In the genomic region with DNA sequence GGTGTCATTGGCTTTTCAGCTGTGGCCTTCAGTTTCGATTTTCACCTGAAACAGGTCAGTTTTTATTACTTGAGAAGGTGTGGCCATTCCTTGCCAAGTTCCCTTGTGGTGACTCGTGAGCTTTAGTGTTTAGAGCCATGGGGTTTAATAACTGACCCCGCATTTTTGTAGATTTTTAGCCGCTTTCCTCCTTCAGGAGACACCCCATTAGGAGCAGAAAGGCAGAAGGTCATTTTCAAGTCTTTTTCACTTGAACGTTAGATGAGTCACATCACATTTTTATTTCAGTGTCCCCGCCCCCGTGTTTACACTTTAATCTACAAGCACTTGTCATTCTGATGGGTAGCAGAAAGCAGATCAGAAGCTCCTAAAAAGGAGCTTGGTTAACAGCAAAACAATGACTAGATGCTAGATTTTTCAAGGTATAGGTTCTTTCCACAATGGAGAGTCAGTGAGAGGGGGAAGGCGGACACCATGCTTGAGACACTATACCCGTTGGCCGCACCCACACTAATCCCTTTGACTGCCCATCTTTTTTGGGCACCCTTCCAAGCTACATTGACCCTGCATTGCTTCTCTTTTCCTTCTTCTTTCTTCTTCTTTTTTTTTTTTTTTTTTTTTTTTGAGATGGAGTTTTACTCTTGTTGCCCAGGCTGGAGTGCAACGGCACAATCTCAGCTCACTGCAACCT, we compare ENCODE assay signal across 8 cellular contexts.
DNase-seq lines count a peak whose midpoint lies in the region; ATAC-seq and TF ChIP-seq lines count a peak whose summit lies in the region.

No MANE protein-coding gene starts in this region.

- DNase-seq in GM23248 (peak; percentile 73), Peyer's patch (peak in 1 of 3 donors; percentile 71), esophagus squamous epithelium (lab: John Stamatoyannopoulos, UW) (no peak), BE2C (no peak), NCI-H1092 treated with DMSO at 0.1 percent for 48 hours (lab: John Stamatoyannopoulos, UW) (no peak), 8988T (no peak)

- no peaks in the 10 kb centered on the region for H3K9me2 ChIP-seq in GM23248 (ENCODE audit: insufficient read depth)

- H3K9ac ChIP-seq in GM23248 (no peak overlapping the region), rectal smooth muscle tissue (ENCODE audit: low read length) (no peak overlapping the region)

- TF ChIP-seq POLR2A in Peyer's patch (IDR thresholded peaks at IDR 0.05) (no peak), esophagus squamous epithelium (IDR thresholded peaks at IDR 0.05) (no peak)

- H3K27me3 ChIP-seq in GM23248 (replicated peaks; ENCODE audit: insufficient read depth): no peaks in the 10 kb centered on the region
- H3K27me3 ChIP-seq in Peyer's patch: no peaks in the 10 kb centered on the region
- no peaks in the 10 kb centered on the region for H3K27me3 ChIP-seq in esophagus squamous epithelium
- H3K27me3 ChIP-seq in rectal smooth muscle tissue (ENCODE audit: control insufficient read depth, insufficient read depth, low read length): no peaks in the 10 kb centered on the region
- no peaks in the 10 kb centered on the region for H3K27me3 ChIP-seq in BE2C

- peaks cover 40% of the 10 kb centered on the region for H3K4me1 ChIP-seq in GM23248 (ENCODE audit: insufficient read depth)
- peaks cover 0 to 43% (median 0%) of the 10 kb centered on the region in 4 donors for H3K4me1 ChIP-seq in Peyer's patch
- H3K4me1 ChIP-seq in esophagus squamous epithelium: peaks cover 8 to 71% (median 26%) of the 10 kb centered on the region in 3 donors
- H3K4me1 ChIP-seq in rectal smooth muscle tissue (ENCODE audit: control insufficient read depth, insufficient read depth, low read length): peaks cover 53% of the 10 kb centered on the region
- peaks cover 21% of the 10 kb centered on the region for H3K4me1 ChIP-seq in BE2C

- no peak overlapping the region for H2AFZ ChIP-seq in GM23248

- no peak for ATAC-seq in HG03342 (IDR thresholded peaks at IDR 0.05; ENCODE audit: unreplicated experiment)

- no peak overlapping the region for H3K27ac ChIP-seq in GM23248
- H3K27ac ChIP-seq in Peyer's patch: peak overlapping the region in 3 of 4 donors; percentile 4 to 79 (median 67)
- H3K27ac ChIP-seq in esophagus squamous epithelium: peak overlapping the region in 3 of 4 donors; percentile 6 to 36 (median 33)
- H3K27ac ChIP-seq in rectal smooth muscle tissue (ENCODE audit: low read depth, low read length): peak overlapping the region; percentile 80

- peaks cover 73% of the 10 kb centered on the region for H3F3A ChIP-seq in GM23248 (ENCODE audit: insufficient read depth)

- peaks cover 39% of the 10 kb centered on the region for H3K36me3 ChIP-seq in GM23248 (ENCODE audit: low read depth)
- H3K36me3 ChIP-seq in Peyer's patch: peaks cover 0 to 10% (median 0%) of the 10 kb centered on the region in 3 donors
- peaks cover 0 to 32% (median 0%) of the 10 kb centered on the region in 3 donors for H3K36me3 ChIP-seq in esophagus squamous epithelium
- peaks cover under 1% of the 10 kb centered on the region for H3K36me3 ChIP-seq in rectal smooth muscle tissue (ENCODE audit: control insufficient read depth, insufficient read depth, low read length)
- peaks cover 18% of the 10 kb centered on the region for H3K36me3 ChIP-seq in BE2C

- in situ Hi-C loops in GM23248 (cut with MboI): no loop called here

- WGBS in GM23248 (ENCODE audit: low coverage in 1 of 2, low lambda C conversion rate in 2 of 2, missing lambda C conversion rate in 2 of 2), 2 experiments: 62 to 65% methylated on average over 11 of the region's 11 CpGs
- 61 to 64% methylated on average over 11 of the region's 11 CpGs for WGBS in esophagus squamous epithelium, 2 donors

- intact Hi-C loops in esophagus squamous epithelium (cut with DNase I): no loop called here

- H3K4me3 ChIP-seq in GM23248 (no peak overlapping the region), Peyer's patch (peak overlapping the region in 1 of 4 donors; percentile 3), esophagus squamous epithelium (no peak overlapping the region), rectal smooth muscle tissue (ENCODE audit: low read length) (no peak overlapping the region), BE2C (ENCODE audit: low read depth, low read length) (no peak overlapping the region)

- TF ChIP-seq CTCF in Peyer's patch (IDR thresholded peaks at IDR 0.05) (peak in 2 of 6 experiments; percentile 19 to 20), esophagus squamous epithelium (IDR thresholded peaks at IDR 0.05) (no peak), BE2C (IDR thresholded peaks at IDR 0.05; ENCODE audit: low read depth, low read length) (no peak)

- H3K9me3 ChIP-seq in GM23248 (ENCODE audit: low read depth): no peaks in the 10 kb centered on the region
- H3K9me3 ChIP-seq in Peyer's patch: no peaks in the 10 kb centered on the region
- no peaks in the 10 kb centered on the region for H3K9me3 ChIP-seq in esophagus squamous epithelium
- H3K9me3 ChIP-seq in BE2C: no peaks in the 10 kb centered on the region

- H4K20me1 ChIP-seq in GM23248 (ENCODE audit: insufficient read depth): no peaks in the 10 kb centered on the region

- H3K79me2 ChIP-seq in GM23248 (ENCODE audit: insufficient read depth): peaks cover 36% of the 10 kb centered on the region

- no peak overlapping the region for H3K4me2 ChIP-seq in GM23248 (ENCODE audit: unreplicated experiment)
